8 cellular contexts compared by ENCODE assay signal in the genomic region with DNA sequence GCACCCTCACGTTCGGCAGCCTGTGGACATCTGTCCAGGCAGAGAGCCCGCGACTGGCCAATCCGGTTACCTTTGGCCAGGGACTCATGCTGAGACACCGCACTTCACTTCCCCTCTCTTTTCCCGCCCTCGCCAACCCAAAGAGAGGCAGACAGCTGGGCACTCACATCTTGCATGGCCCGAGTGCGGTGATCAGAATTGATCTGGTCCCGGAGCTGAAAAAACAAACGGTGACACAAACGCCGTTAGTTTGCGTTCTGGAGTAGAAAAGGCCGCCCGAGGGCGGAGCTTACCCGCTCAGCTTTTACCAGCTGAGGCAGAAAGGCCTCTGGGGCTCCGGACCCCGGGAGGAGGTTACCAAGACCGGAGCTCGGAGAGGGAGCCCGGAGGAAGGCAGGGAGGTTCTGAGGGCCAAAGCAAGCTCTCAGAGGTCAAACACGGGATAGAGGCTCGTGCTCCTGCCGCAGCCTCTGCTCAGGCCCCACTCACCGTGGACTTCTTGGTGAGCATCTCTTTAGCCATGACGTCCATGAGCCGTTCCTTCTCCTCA. TPM values are rescaled to one million over a fixed set of nuclear protein-coding genes. Genes with fewer than 3 reads are reported as not detected.
DNase-seq lines count a peak whose midpoint lies in the region; ATAC-seq, FAIRE-seq and TF ChIP-seq lines count a peak whose summit lies in the region.

No MANE protein-coding gene starts in this region.

- peak; percentile 42 for DNase-seq in stimulated activated CD4-positive, alpha-beta T cell treated with anti-CD3 and anti-CD28 coated beads, Interleukin-12 subunit alpha, Interleukin-12 subunit beta, amount 100 ng/mL, for 4 hours
- DNase-seq in stimulated activated CD4-positive, alpha-beta T cell treated with anti-CD3 and anti-CD28 coated beads, Interleukin-1b, Interleukin-23, amount 100 ng/mL, for 48 hours = no peak
- DNase-seq in Panc1 (ENCODE audit: low read depth, low spot score) (no peak), astrocyte (ENCODE audit: low read depth) (peak; percentile 32), spleen (peak; percentile 89), SHP77 treated with DMSO at 0.1 percent for 48 hours (lab: John Stamatoyannopoulos, UW) (no peak)

- peaks cover 32% of the 10 kb centered on the region for H4K20me1 ChIP-seq in astrocyte (ENCODE audit: insufficient read depth, low read length)

- peak overlapping the region; percentile 98 for H3K4me2 ChIP-seq in astrocyte (ENCODE audit: low read length)

- TSS peak; percentile 87 for BruUV-seq in Panc1 (replicated peaks; lab: Mats Ljungman, UMichigan)

- H3K4me1 ChIP-seq in Panc1 (ENCODE audit: control insufficient read depth, insufficient read depth, low read length) (peaks cover 10% of the 10 kb centered on the region), astrocyte (ENCODE audit: insufficient read depth, low read length) (peaks cover 2% of the 10 kb centered on the region), spleen (peaks cover 12 to 37% (median 25%) of the 10 kb centered on the region in 6 donors)

- no peak for TF ChIP-seq CTCF in Panc1 (IDR thresholded peaks at IDR 0.05)
- TF ChIP-seq CTCF in astrocyte (IDR thresholded peaks at IDR 0.05; ENCODE audit: insufficient read depth, low read depth, low read length) = no peak
- TF ChIP-seq CTCF in spleen (IDR thresholded peaks at IDR 0.05 in 8 of 11, conservative IDR thresholded peaks at IDR 0.05 in 3 of 11) = no peak

- H3K36me3 ChIP-seq in Panc1 (ENCODE audit: control insufficient read depth, insufficient read depth, low read length) = peaks cover 8% of the 10 kb centered on the region
- H3K36me3 ChIP-seq in astrocyte (ENCODE audit: insufficient read depth, low read length) = peaks cover 22% of the 10 kb centered on the region
- peaks cover 3 to 36% (median 33%) of the 10 kb centered on the region in 6 donors for H3K36me3 ChIP-seq in spleen

- no peaks in the 10 kb centered on the region for H3K27me3 ChIP-seq in Panc1 (ENCODE audit: control insufficient read depth, insufficient read depth, low read length)
- no peaks in the 10 kb centered on the region for H3K27me3 ChIP-seq in astrocyte (ENCODE audit: insufficient read depth, low read length)
- no peaks in the 10 kb centered on the region for H3K27me3 ChIP-seq in spleen (replicated peaks in 1 of 7)

- WGBS in spleen, 5 donors = 0 to 1% (median 0%) methylated on average over 26 to 30 of the region's 30 CpGs

- in situ Hi-C loops in Panc1 (cut with HindIII; ENCODE audit: low pct_unique_long_range_greater_than_20kb, low sequenced_read_pairs) = no loop called here

- H3K4me1 Mint-ChIP-seq in astrocyte (ENCODE audit: low read depth, unreplicated experiment) = peaks cover 5% of the 10 kb centered on the region

- H3K27ac ChIP-seq in Panc1 (ENCODE audit: low read length) (peak overlapping the region; percentile 91), astrocyte (ENCODE audit: low read depth, low read length) (peak overlapping the region; percentile 68), spleen (peak overlapping the region; percentile 63 to 89 (median 77))

- peak overlapping the region; percentile 92 for H3K9ac ChIP-seq in astrocyte (ENCODE audit: low read length)

- H3K9me3 Mint-ChIP-seq in astrocyte (ENCODE audit: unreplicated experiment) = no peaks in the 10 kb centered on the region

- H3K9me3 ChIP-seq in Panc1 (ENCODE audit: control insufficient read depth, insufficient read depth, low read depth, low read length) = no peaks in the 10 kb centered on the region
- no peaks in the 10 kb centered on the region for H3K9me3 ChIP-seq in astrocyte (ENCODE audit: insufficient read depth, low read depth, low read length)
- no peaks in the 10 kb centered on the region for H3K9me3 ChIP-seq in iPS-18c (ENCODE audit: control insufficient read depth, insufficient read depth, low read length)
- no peaks in the 10 kb centered on the region for H3K9me3 ChIP-seq in spleen

- FAIRE-seq in astrocyte (lab: Jason Lieb, UNC) = no peak

- H3K4me3 ChIP-seq in Panc1 (ENCODE audit: low read depth in 2 of 2, low read length in 2 of 2) (peak overlapping the region; percentile 68 to 85), astrocyte (ENCODE audit: insufficient read depth, low read depth, low read length) (peak overlapping the region; percentile 98), iPS-18c (ENCODE audit: insufficient read depth, low read depth, low read length) (peak overlapping the region; percentile 74), spleen (peak overlapping the region; percentile 69 to 97 (median 95))

- peaks cover 7% of the 10 kb centered on the region for H3K36me3 Mint-ChIP-seq in astrocyte (ENCODE audit: low read depth, unreplicated experiment)

- POLR2A ChIA-PET in Panc1 (lab: Charles Lee) = interaction anchor here (0.6 kb wide), 1 partner anchor 26 kb away, joined by 3 read pairs; no protein-coding TSS in a partner anchor

- CTCF ChIA-PET in Panc1 (lab: Charles Lee) = interaction anchor here (0.6 to 0.7 kb wide), 2 partner anchors 58 to 847 kb away, joined by 4 to 6 read pairs; no protein-coding TSS in a partner anchor

- H3K27me3 Mint-ChIP-seq in astrocyte (ENCODE audit: low read depth, unreplicated experiment) = no peaks in the 10 kb centered on the region

- ATAC-seq in HG02938 (IDR thresholded peaks at IDR 0.05; ENCODE audit: unreplicated experiment) (peak; percentile 11), Panc1 (peak; percentile 50)

- peak overlapping the region; percentile 92 for H3K4me3 Mint-ChIP-seq in astrocyte (ENCODE audit: unreplicated experiment)

- peak overlapping the region; percentile 91 for H3K27ac Mint-ChIP-seq in astrocyte (ENCODE audit: unreplicated experiment)

- no peak for TF ChIP-seq POLR2A in spleen (IDR thresholded peaks at IDR 0.05)

- peak overlapping the region; percentile 61 for H2AFZ ChIP-seq in astrocyte (ENCODE audit: low read depth, low read length)

- intact Hi-C loops in Panc1 (cut with micrococcal nuclease; ENCODE audit: unreplicated experiment) = no loop called here
- intact Hi-C loops in spleen (cut with DNase I; ENCODE audit: low total_unique reads) = no loop called here

- peaks cover 30% of the 10 kb centered on the region for H3K79me2 ChIP-seq in astrocyte (ENCODE audit: insufficient read depth, low read length)

RNA-seq across cellular contexts. Expression of a gene that starts 0.4 kb away (rescaled TPM):
- total RNA-seq in Panc1 (2021; ENCODE audit: unreplicated experiment) = 85.8 TPM
- polyA plus RNA-seq in Panc1 (2012; ENCODE audit: insufficient read length) = 94.1 TPM
- total RNA-seq in astrocyte = 66.5 and 76.8 TPM in 2 replicates
- 10 to 100 TPM; 44.5 to 64.3 (median 53.6) TPM for total RNA-seq in spleen
- polyA plus RNA-seq in spleen = 10 to 100 TPM; 19.7 to 24.9 (median 22.1) TPM

RNA-seq across cellular contexts. Expression of a gene that starts 15.9 kb away (rescaled TPM):
- total RNA-seq in Panc1 (2021; ENCODE audit: unreplicated experiment) (23.4 TPM), astrocyte (107 and 116 TPM in 2 replicates), spleen (10 to 100 TPM; 13.0 to 39.9 (median 19.5) TPM)
- polyA plus RNA-seq in Panc1 (2012; ENCODE audit: insufficient read length) = 29.7 TPM
- polyA plus RNA-seq in spleen = 10 to 100 TPM in 1 of 3 donors, 1 to 10 TPM in 2; 8.6 to 14.0 (median 9.3) TPM

RNA-seq across cellular contexts. Expression of a gene that starts 23.1 kb away (rescaled TPM):
- total RNA-seq in Panc1 (2021; ENCODE audit: unreplicated experiment) (53.8 TPM), astrocyte (38.2 and 42.6 TPM in 2 replicates), spleen (10 to 100 TPM; 19.2 to 51.4 (median 23.7) TPM)
- 28.6 TPM for polyA plus RNA-seq in Panc1 (2012; ENCODE audit: insufficient read length)
- polyA plus RNA-seq in spleen = 10 to 100 TPM; 12.5 to 21.0 (median 20.6) TPM

RNA-seq across cellular contexts. Expression of a gene that starts 42.6 kb away (rescaled TPM):
- 17.7 TPM for total RNA-seq in Panc1 (2021; ENCODE audit: unreplicated experiment)
- polyA plus RNA-seq in Panc1 (2012; ENCODE audit: insufficient read length) = 11.5 TPM
- total RNA-seq in astrocyte = 19.4 and 21.4 TPM in 2 replicates
- total RNA-seq in spleen = 10 to 100 TPM; 31.0 to 70.7 (median 45.0) TPM
- polyA plus RNA-seq in spleen = 10 to 100 TPM; 11.4 to 27.5 (median 19.0) TPM

RNA-seq across cellular contexts. Expression of a gene that starts 57.1 kb away (rescaled TPM):
- total RNA-seq in Panc1 (2021; ENCODE audit: unreplicated experiment) = 0.08 TPM
- not detected for polyA plus RNA-seq in Panc1 (2012; ENCODE audit: insufficient read length)
- 2.3 and 3.3 TPM in 2 replicates for total RNA-seq in astrocyte
- under 1 TPM in 4 of 7 donors, not detected in 3; 0.17 to 0.60 (median 0.30) TPM for total RNA-seq in spleen
- polyA plus RNA-seq in spleen = under 1 TPM; 0.07 to 0.38 (median 0.08) TPM

Comparison
In these comparisons a context has a peak if more than half of its experiments do, and no peak if none do; other contexts are left out.
1. DNase-seq: peak in stimulated activated CD4-positive, alpha-beta T cell treated with anti-CD3 and anti-CD28 coated beads, Interleukin-12 subunit alpha, Interleukin-12 subunit beta, amount 100 ng/mL, for 4 hours (single experiment), astrocyte (single experiment) and spleen (single experiment); none in stimulated activated CD4-positive, alpha-beta T cell treated with anti-CD3 and anti-CD28 coated beads, Interleukin-1b, Interleukin-23, amount 100 ng/mL, for 48 hours (single experiment), Panc1 (single experiment) and SHP77 treated with DMSO at 0.1 percent for 48 hours (single experiment).
2. Peak in every context shown above with its lines, with median percentiles within 50 percentile points of each other: H3K27ac ChIP-seq and H3K4me3 ChIP-seq.